1 cellular context compared by ENCODE assay signal in genomic region chr5:157265714-157266285, GRCh38.
TF ChIP-seq lines count a peak whose summit lies in the region.

CYFIP2 (plus strand) TSS chr5:157266123; CDS start chr5:157285362, 19,239 bp downstream.

TF ChIP-seq in HepG2, 621 proteins besides CTCF, POLR2A, EP300 and RAD21 (continued from another document and continues in another):
- TF ChIP-seq, protein P1, sequence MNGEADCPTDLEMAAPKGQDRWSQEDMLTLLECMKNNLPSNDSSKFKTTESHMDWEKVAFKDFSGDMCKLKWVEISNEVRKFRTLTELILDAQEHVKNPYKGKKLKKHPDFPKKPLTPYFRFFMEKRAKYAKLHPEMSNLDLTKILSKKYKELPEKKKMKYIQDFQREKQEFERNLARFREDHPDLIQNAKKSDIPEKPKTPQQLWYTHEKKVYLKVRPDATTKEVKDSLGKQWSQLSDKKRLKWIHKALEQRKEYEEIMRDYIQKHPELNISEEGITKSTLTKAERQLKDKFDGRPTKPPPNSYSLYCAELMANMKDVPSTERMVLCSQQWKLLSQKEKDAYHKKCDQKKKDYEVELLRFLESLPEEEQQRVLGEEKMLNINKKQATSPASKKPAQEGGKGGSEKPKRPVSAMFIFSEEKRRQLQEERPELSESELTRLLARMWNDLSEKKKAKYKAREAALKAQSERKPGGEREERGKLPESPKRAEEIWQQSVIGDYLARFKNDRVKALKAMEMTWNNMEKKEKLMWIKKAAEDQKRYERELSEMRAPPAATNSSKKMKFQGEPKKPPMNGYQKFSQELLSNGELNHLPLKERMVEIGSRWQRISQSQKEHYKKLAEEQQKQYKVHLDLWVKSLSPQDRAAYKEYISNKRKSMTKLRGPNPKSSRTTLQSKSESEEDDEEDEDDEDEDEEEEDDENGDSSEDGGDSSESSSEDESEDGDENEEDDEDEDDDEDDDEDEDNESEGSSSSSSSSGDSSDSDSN (CRISPR knock-in tag; IDR thresholded peaks at IDR 0.05), result peak; percentile 42
- TF ChIP-seq DRAP1 (CRISPR knock-in tag; IDR thresholded peaks at IDR 0.05) (no peak), HNF4G (IDR thresholded peaks at IDR 0.05; ENCODE audit: borderline replicate concordance, low read depth, low read length) (no peak), HNF4G (CRISPR knock-in tag; IDR thresholded peaks at IDR 0.05; ENCODE audit: borderline replicate concordance, low read depth) (no peak), AGO2 (optimal IDR thresholded peaks at IDR 0.05; ENCODE audit: low read depth, low read length) (no peak), GMEB2 (CRISPR knock-in tag; IDR thresholded peaks at IDR 0.05; ENCODE audit: low read depth) (no peak), ZNF382 (CRISPR knock-in tag; IDR thresholded peaks at IDR 0.05; ENCODE audit: borderline replicate concordance) (no peak), POLR2AphosphoS5 (IDR thresholded peaks at IDR 0.05; ENCODE audit: low read depth, low read length) (peak; percentile 40; the same call in 1 of the 2 replicates), ZNF616 (CRISPR knock-in tag; IDR thresholded peaks at IDR 0.05; ENCODE audit: low read depth) (no peak), ZBTB8A (CRISPR knock-in tag; IDR thresholded peaks at IDR 0.05; ENCODE audit: borderline replicate concordance, low read depth) (no peak), IRX3 (CRISPR knock-in tag; IDR thresholded peaks at IDR 0.05; ENCODE audit: borderline replicate concordance, low read depth) (no peak), SP4 (CRISPR knock-in tag; IDR thresholded peaks at IDR 0.05) (peak; percentile 4; the same call in 1 of the 2 replicates), ZIK1 (CRISPR knock-in tag; IDR thresholded peaks at IDR 0.05; ENCODE audit: borderline replicate concordance, low read depth) (0 out of 2 replicates have a peak, but pooled peaks have one; percentile 7), SAP130 (CRISPR knock-in tag; IDR thresholded peaks at IDR 0.05; ENCODE audit: low read depth) (peak; percentile 15; the same call in 1 of the 2 replicates), MTA3 (CRISPR knock-in tag; IDR thresholded peaks at IDR 0.05) (no peak), ZBTB38 (CRISPR knock-in tag; IDR thresholded peaks at IDR 0.05) (no peak), IKZF4 (CRISPR knock-in tag; IDR thresholded peaks at IDR 0.05; ENCODE audit: borderline replicate concordance, low read depth, not compliant biosample characterization) (no peak), SP2 (CRISPR knock-in tag; IDR thresholded peaks at IDR 0.05) (0 out of 2 replicates have a peak, but pooled peaks have one; percentile 15), GFI1 (CRISPR knock-in tag; IDR thresholded peaks at IDR 0.05; ENCODE audit: borderline replicate concordance) (no peak), SIN3A (IDR thresholded peaks at IDR 0.05; ENCODE audit: borderline replicate concordance, low read depth, low read length) (0 out of 2 replicates have a peak, but pooled peaks have one; percentile 41), CEBPZ (IDR thresholded peaks at IDR 0.05; ENCODE audit: low read length) (no peak), CBX1 (IDR thresholded peaks at IDR 0.05; ENCODE audit: low read depth) (no peak), DMAP1 (CRISPR knock-in tag; IDR thresholded peaks at IDR 0.05) (peak; percentile 8; the same call in 1 of the 2 replicates), ZNF160 (CRISPR knock-in tag; IDR thresholded peaks at IDR 0.05) (no peak), SMAD1 (CRISPR knock-in tag; IDR thresholded peaks at IDR 0.05; ENCODE audit: borderline replicate concordance, low read depth) (0 out of 2 replicates have a peak, but pooled peaks have one; percentile 40), ATRX (CRISPR knock-in tag; IDR thresholded peaks at IDR 0.05; ENCODE audit: borderline replicate concordance) (no peak), GATAD1 (CRISPR knock-in tag; IDR thresholded peaks at IDR 0.05) (0 out of 2 replicates have a peak, but pooled peaks have one; percentile 22), GATAD2A (CRISPR knock-in tag; IDR thresholded peaks at IDR 0.05) (no peak), SMARCC2 (IDR thresholded peaks at IDR 0.05) (no peak), MEIS2 (CRISPR knock-in tag; IDR thresholded peaks at IDR 0.05) (0 out of 2 replicates have a peak, but pooled peaks have one; percentile 47), HOXA9 (CRISPR knock-in tag; IDR thresholded peaks at IDR 0.05; ENCODE audit: borderline replicate concordance) (no peak), ZNF101 (CRISPR knock-in tag; IDR thresholded peaks at IDR 0.05; ENCODE audit: borderline replicate concordance, low read depth) (no peak), CHCHD3 (CRISPR knock-in tag; IDR thresholded peaks at IDR 0.05) (no peak), ZSCAN9 (CRISPR knock-in tag; IDR thresholded peaks at IDR 0.05; ENCODE audit: borderline replicate concordance) (no peak), HNF1B (CRISPR knock-in tag; IDR thresholded peaks at IDR 0.05) (0 out of 2 replicates have a peak, but pooled peaks have one; percentile 50)
- TF ChIP-seq, protein P2, sequence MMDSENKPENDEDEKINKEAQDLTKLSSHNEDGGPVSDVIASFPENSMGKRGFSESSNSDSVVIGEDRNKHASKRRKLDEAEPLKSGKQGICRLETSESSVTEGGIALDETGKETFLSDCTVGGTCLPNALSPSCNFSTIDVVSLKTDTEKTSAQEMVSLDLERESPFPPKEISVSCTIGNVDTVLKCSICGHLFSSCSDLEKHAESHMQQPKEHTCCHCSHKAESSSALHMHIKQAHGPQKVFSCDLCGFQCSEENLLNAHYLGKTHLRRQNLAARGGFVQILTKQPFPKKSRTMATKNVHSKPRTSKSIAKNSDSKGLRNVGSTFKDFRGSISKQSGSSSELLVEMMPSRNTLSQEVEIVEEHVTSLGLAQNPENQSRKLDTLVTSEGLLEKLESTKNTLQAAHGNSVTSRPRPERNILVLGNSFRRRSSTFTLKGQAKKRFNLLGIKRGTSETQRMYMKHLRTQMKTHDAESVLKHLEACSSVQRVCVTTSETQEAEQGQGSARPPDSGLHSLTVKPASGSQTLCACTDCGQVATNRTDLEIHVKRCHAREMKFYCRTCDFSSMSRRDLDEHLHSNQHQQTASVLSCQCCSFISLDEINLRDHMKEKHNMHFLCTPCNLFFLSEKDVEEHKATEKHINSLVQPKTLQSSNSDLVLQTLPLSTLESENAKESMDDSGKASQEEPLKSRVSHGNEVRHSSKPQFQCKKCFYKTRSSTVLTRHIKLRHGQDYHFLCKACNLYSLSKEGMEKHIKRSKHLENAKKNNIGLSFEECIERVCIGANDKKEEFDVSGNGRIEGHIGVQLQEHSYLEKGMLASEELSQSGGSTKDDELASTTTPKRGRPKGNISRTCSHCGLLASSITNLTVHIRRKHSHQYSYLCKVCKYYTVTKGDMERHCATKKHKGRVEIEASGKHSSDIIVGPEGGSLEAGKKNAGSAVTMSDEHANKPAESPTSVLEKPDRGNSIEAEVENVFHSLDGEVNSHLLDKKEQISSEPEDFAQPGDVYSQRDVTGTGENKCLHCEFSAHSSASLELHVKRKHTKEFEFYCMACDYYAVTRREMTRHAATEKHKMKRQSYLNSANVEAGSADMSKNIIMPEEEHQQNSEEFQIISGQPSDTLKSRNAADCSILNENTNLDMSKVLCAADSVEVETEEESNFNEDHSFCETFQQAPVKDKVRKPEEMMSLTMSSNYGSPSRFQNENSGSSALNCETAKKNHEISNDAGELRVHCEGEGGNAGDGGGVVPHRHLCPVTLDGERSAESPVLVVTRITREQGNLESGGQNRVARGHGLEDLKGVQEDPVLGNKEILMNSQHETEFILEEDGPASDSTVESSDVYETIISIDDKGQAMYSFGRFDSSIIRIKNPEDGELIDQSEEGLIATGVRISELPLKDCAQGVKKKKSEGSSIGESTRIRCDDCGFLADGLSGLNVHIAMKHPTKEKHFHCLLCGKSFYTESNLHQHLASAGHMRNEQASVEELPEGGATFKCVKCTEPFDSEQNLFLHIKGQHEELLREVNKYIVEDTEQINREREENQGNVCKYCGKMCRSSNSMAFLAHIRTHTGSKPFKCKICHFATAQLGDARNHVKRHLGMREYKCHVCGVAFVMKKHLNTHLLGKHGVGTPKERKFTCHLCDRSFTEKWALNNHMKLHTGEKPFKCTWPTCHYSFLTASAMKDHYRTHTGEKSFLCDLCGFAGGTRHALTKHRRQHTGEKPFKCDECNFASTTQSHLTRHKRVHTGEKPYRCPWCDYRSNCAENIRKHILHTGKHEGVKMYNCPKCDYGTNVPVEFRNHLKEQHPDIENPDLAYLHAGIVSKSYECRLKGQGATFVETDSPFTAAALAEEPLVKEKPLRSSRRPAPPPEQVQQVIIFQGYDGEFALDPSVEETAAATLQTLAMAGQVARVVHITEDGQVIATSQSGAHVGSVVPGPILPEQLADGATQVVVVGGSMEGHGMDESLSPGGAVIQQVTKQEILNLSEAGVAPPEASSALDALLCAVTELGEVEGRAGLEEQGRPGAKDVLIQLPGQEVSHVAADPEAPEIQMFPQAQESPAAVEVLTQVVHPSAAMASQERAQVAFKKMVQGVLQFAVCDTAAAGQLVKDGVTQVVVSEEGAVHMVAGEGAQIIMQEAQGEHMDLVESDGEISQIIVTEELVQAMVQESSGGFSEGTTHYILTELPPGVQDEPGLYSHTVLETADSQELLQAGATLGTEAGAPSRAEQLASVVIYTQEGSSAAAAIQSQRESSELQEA (CRISPR knock-in tag; IDR thresholded peaks at IDR 0.05; ENCODE audit: not compliant biosample characterization), result no peak
- TF ChIP-seq, protein P3, sequence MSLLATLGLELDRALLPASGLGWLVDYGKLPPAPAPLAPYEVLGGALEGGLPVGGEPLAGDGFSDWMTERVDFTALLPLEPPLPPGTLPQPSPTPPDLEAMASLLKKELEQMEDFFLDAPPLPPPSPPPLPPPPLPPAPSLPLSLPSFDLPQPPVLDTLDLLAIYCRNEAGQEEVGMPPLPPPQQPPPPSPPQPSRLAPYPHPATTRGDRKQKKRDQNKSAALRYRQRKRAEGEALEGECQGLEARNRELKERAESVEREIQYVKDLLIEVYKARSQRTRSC (CRISPR knock-in tag; IDR thresholded peaks at IDR 0.05; ENCODE audit: low read depth), result no peak
